Comparison of ENCODE assay signal across 22 cellular contexts in genomic region chr1:228852015-228852414, GRCh38.
DNase-seq lines count a peak whose midpoint lies in the region; ATAC-seq and TF ChIP-seq lines count a peak whose summit lies in the region.
"Had no signal": no experiment of that assay in that cellular context is flagged by ENCODE, and none has a peak within 500 bp of the region (broad histone marks: within the 10 kb centered on the region; RNA-seq: fewer than 3 reads in every experiment).

No MANE protein-coding gene starts in this region.

- TF ChIP-seq CTCF in HEK293 (tag by site-specific recombination; IDR thresholded peaks at IDR 0.05) (no peak), osteocyte (IDR thresholded peaks at IDR 0.05) (no peak)

- H3K27me3 Mint-ChIP-seq in osteocyte (ENCODE audit: unreplicated experiment), result peaks cover 5% of the 10 kb centered on the region
- H3K27me3 Mint-ChIP-seq: T-cell had no signal

- DNase-seq in CD1c-positive myeloid dendritic cell (ENCODE audit: extremely low spot score) (peak; percentile 29), islet precursor cell (peak; percentile 47), osteocyte (ENCODE audit: extremely low spot score, unreplicated experiment) (peak; percentile 67), OCI-M1 (lab: John Stamatoyannopoulos, UW) (no peak)
- DNase-seq: activated CD4-positive, alpha-beta T cell treated with anti-CD3 and anti-CD28 coated beads for 4 hours; AML-193; body of pancreas; endodermal cell; MG63; NCI-H1694; SHP77 treated with DMSO at 0.1 percent for 48 hours; stimulated activated CD4-positive, alpha-beta T cell treated with anti-CD3 and anti-CD28 coated beads, Interleukin-2, amount 100 ng/mL, for 24 hours; stimulated activated naive CD4-positive, alpha-beta T cell; T-cell had no signal

- H3K36me3 Mint-ChIP-seq in osteocyte (ENCODE audit: unreplicated experiment), result no peaks in the 10 kb centered on the region

- no peaks in the 10 kb centered on the region for H3K4me1 Mint-ChIP-seq in osteocyte (ENCODE audit: unreplicated experiment)
- H3K4me1 Mint-ChIP-seq: T-cell had no signal

- no peak overlapping the region for H3K4me3 ChIP-seq in HEK293 (ENCODE audit: low read depth, low read length)
- H3K4me3 ChIP-seq: body of pancreas, MG63, tibial nerve had no signal

- H3K4me3 Mint-ChIP-seq in osteocyte (ENCODE audit: unreplicated experiment), result no peak overlapping the region
- H3K4me3 Mint-ChIP-seq: endodermal cell, T-cell had no signal

- CTCF ChIA-PET in HEK293 (lab: Yijun Ruan, JAX), result no interaction called here

- peaks cover 4% of the 10 kb centered on the region for H3K9me3 Mint-ChIP-seq in osteocyte (ENCODE audit: unreplicated experiment)
- H3K9me3 Mint-ChIP-seq: activated T-helper 2 cell treated with anti-CD3 and anti-CD28 coated beads, Interferon-gamma antibody, Interleukin-2, Interleukin-4, amounts not matched to agents 10 μg/mL and 5 μg/mL and 100 μg/mL, durations not matched to agents 14 hours and 24 hours and 36 hours had no signal

- H3K27ac ChIP-seq in HEK293 (ENCODE audit: extremely low read depth, low read depth, low read length), result no peak overlapping the region
- H3K27ac ChIP-seq: body of pancreas, HL-60, parathyroid adenoma, tibial nerve had no signal

- POLR2A ChIA-PET in HEK293 (lab: Yijun Ruan, JAX), result no interaction called here

- H3K9me3 ChIP-seq in HEK293 (ENCODE audit: control insufficient read depth, insufficient read depth, low read depth, low read length), result no peaks in the 10 kb centered on the region
- H3K9me3 ChIP-seq: body of pancreas, MG63 had no signal

- no peak overlapping the region for H3K27ac Mint-ChIP-seq in osteocyte (ENCODE audit: unreplicated experiment)
- H3K27ac Mint-ChIP-seq: activated T-helper 2 cell treated with anti-CD3 and anti-CD28 coated beads, Interferon-gamma antibody, Interleukin-2, Interleukin-4, amounts not matched to agents 10 μg/mL and 5 μg/mL and 100 μg/mL, durations not matched to agents 14 hours and 24 hours and 36 hours; endodermal cell; T-cell had no signal

- H3K36me3 ChIP-seq in HEK293 (ENCODE audit: control insufficient read depth in 2 of 2, insufficient read depth in 1 of 2, low read length in 2 of 2), result no peaks in the 10 kb centered on the region
- H3K36me3 ChIP-seq: MG63, tibial nerve had no signal

- ATAC-seq in GM18519 (IDR thresholded peaks at IDR 0.05; ENCODE audit: low FRiP score, unreplicated experiment) (no peak), GM18498 (IDR thresholded peaks at IDR 0.05; ENCODE audit: unreplicated experiment) (no peak), HG03097 (IDR thresholded peaks at IDR 0.05; ENCODE audit: low FRiP score, unreplicated experiment) (no peak)
- ATAC-seq: body of pancreas, T-cell had no signal

- H3K4me1 ChIP-seq in HEK293 (ENCODE audit: control insufficient read depth, insufficient read depth, low read length), result no peaks in the 10 kb centered on the region
- H3K4me1 ChIP-seq: parathyroid adenoma, tibial nerve had no signal

TF ChIP-seq in HEK293, 187 proteins besides CTCF, POLR2A, EP300 and RAD21:
- TF ChIP-seq ZSCAN4 (tag by site-specific recombination; IDR thresholded peaks at IDR 0.05) (0 out of 2 replicates have a peak, but pooled peaks have one; percentile 7), ZFHX2 (tag by site-specific recombination; conservative IDR thresholded peaks at IDR 0.05) (peak; percentile 19; the same call in 1 of the 2 replicates), ZNF449 (tag by site-specific recombination; IDR thresholded peaks at IDR 0.05) (no peak), KLF17 (tag by site-specific recombination; IDR thresholded peaks at IDR 0.05) (0 out of 2 replicates have a peak, but pooled peaks have one; percentile 8), ZXDB (tag by site-specific recombination; IDR thresholded peaks at IDR 0.05) (no peak)
